ENCODE assay signal across 24 cellular contexts in the genomic region with DNA sequence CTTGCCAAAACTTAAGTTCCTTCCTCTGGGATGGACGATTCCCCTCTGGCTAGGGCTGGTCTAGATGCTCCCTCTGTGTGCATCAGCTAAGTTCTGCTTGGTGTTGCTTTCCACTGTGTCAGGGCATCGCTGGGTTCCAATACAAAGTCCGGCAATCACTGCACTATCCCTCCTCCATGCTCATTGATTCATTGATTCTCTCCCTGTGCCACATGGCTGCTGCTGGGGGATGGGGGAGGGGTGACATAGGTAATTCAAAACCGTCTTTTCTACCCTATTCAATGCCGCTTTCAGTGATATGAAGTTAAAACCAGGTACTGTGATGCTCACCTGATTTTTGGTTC. TPM values are rescaled to one million over a fixed set of nuclear protein-coding genes. Genes with fewer than 3 reads are reported as not detected.
DNase-seq lines count a peak whose midpoint lies in the region; ATAC-seq, FAIRE-seq and TF ChIP-seq lines count a peak whose summit lies in the region.
"Had no signal": no experiment of that assay in that cellular context is flagged by ENCODE, and none has a peak within 500 bp of the region (broad histone marks: within the 10 kb centered on the region; RNA-seq: fewer than 3 reads in every experiment).

No MANE protein-coding gene starts in this region.

- H2BK12ac ChIP-seq in H1 (ENCODE audit: low read depth, low read length), result 0 out of 2 replicates have a peak overlapping the region, but pooled peaks have one; percentile 39

- H3K9ac ChIP-seq in H1 (replicated peaks in 1 of 4; ENCODE audit: extremely low read depth in 1 of 4, low read depth in 3 of 4, low read length in 3 of 4), result no peak overlapping the region

- TF ChIP-seq RAD21 in H1 (IDR thresholded peaks at IDR 0.05 in 1 of 2, conservative IDR thresholded peaks at IDR 0.05 in 1 of 2; ENCODE audit: low read depth in 2 of 2, low read length in 2 of 2), result no peak

- H3K27me3 ChIP-seq in GM23338 (ENCODE audit: insufficient read depth), result no peaks in the 10 kb centered on the region
- peaks cover 0 to 3% (median 0%) of the 10 kb centered on the region in 4 experiments; a peak in 2 of 7 replicates for H3K27me3 ChIP-seq in H1 (replicated peaks in 1 of 4; ENCODE audit: control insufficient read depth in 3 of 4, extremely low read depth in 1 of 4, insufficient read depth in 3 of 4, low read length in 3 of 4)
- H3K27me3 ChIP-seq in right lobe of liver, result no peaks in the 10 kb centered on the region

- H4K5ac ChIP-seq in H1 (ENCODE audit: insufficient read length, low read depth, low read length), result no peak overlapping the region

- no peaks in the 10 kb centered on the region for H3K23me2 ChIP-seq in H1 (ENCODE audit: low read depth, low read length)

- no peak overlapping the region for H3K14ac ChIP-seq in H1 (ENCODE audit: insufficient read length)

- no peak overlapping the region for H2BK20ac ChIP-seq in H1 (ENCODE audit: low read length)

- peaks cover 4% of the 10 kb centered on the region for H3K27me3 Mint-ChIP-seq in GM23338 (ENCODE audit: insufficient read depth, low read depth, poor library complexity)
- H3K27me3 Mint-ChIP-seq in stimulated activated memory B cell treated with anti-CD40 and anti-IgM and Interleukin-4, amounts not matched to agents 10 μg/mL and 1 μg/mL and 100 μg/mL, for 72 hours, result no peaks in the 10 kb centered on the region

- H3K79me2 ChIP-seq in GM23338 (replicated peaks; ENCODE audit: insufficient read depth) (no peaks in the 10 kb centered on the region), H1 (ENCODE audit: control insufficient read depth in 1 of 2, insufficient read depth in 2 of 2, low read length in 2 of 2) (no peaks in the 10 kb centered on the region)

- TF ChIP-seq POLR2A in H1 (IDR thresholded peaks at IDR 0.05; ENCODE audit: control extremely low read depth in 1 of 2, low read depth in 2 of 2, low read length in 2 of 2) (no peak), right lobe of liver (IDR thresholded peaks at IDR 0.05) (no peak)

- H3K9me3 Mint-ChIP-seq in GM23338, result no peaks in the 10 kb centered on the region
- H3K9me3 Mint-ChIP-seq in stimulated activated memory B cell treated with anti-CD40 and anti-IgM and Interleukin-4, amounts not matched to agents 10 μg/mL and 1 μg/mL and 100 μg/mL, for 72 hours, result no peaks in the 10 kb centered on the region
- H3K9me3 Mint-ChIP-seq: CD8-positive, alpha-beta T cell; HFFc6 had no signal

- H3K4me3 Mint-ChIP-seq in GM23338, result no peak overlapping the region
- no peak overlapping the region for H3K4me3 Mint-ChIP-seq in stimulated activated memory B cell treated with anti-CD40 and anti-IgM and Interleukin-4, amounts not matched to agents 10 μg/mL and 1 μg/mL and 100 μg/mL, for 72 hours
- H3K4me3 Mint-ChIP-seq: CD14-positive monocyte; CD8-positive, alpha-beta T cell; HFFc6 had no signal

- no peak overlapping the region for H3K4ac ChIP-seq in H1 (replicated peaks; ENCODE audit: insufficient read length, low read depth, low read length)

- TF ChIP-seq CTCF in GM23338 (conservative IDR thresholded peaks at IDR 0.05; ENCODE audit: low read depth in 2 of 2) (no peak), H1 (IDR thresholded peaks at IDR 0.05; ENCODE audit: control extremely low read depth in 1 of 3, insufficient read depth in 1 of 3, low read depth in 1 of 3, low read length in 3 of 3) (no peak), right lobe of liver (IDR thresholded peaks at IDR 0.05) (no peak)

- H3K36me3 ChIP-seq in GM23338 (ENCODE audit: insufficient read depth), result no peaks in the 10 kb centered on the region
- H3K36me3 ChIP-seq in H1 (ENCODE audit: control insufficient read depth in 2 of 4, insufficient read depth in 4 of 4, low read length in 3 of 4), result no peaks in the 10 kb centered on the region
- H3K36me3 ChIP-seq in right lobe of liver, result no peaks in the 10 kb centered on the region

- H3K36me3 Mint-ChIP-seq in GM23338 (ENCODE audit: low read depth), result no peaks in the 10 kb centered on the region
- H3K36me3 Mint-ChIP-seq in stimulated activated memory B cell treated with anti-CD40 and anti-IgM and Interleukin-4, amounts not matched to agents 10 μg/mL and 1 μg/mL and 100 μg/mL, for 72 hours, result no peaks in the 10 kb centered on the region
- H3K36me3 Mint-ChIP-seq: CD14-positive monocyte; CD8-positive, alpha-beta T cell had no signal

- H3F3A ChIP-seq in GM23338 (replicated peaks; ENCODE audit: low read depth), result no peaks in the 10 kb centered on the region

- H4K20me1 ChIP-seq in GM23338 (replicated peaks; ENCODE audit: insufficient read depth) (no peaks in the 10 kb centered on the region), H1 (replicated peaks in 1 of 2; ENCODE audit: control insufficient read depth in 1 of 2, insufficient read depth in 2 of 2, low read length in 2 of 2) (no peaks in the 10 kb centered on the region)

- FAIRE-seq in H1 (lab: Jason Lieb, UNC), result no peak
- FAIRE-seq: D721Med, G401.6, GM12891 had no signal

- no peak for TF ChIP-seq EP300 in H1 (IDR thresholded peaks at IDR 0.05; ENCODE audit: borderline replicate concordance in 1 of 2, low read depth in 2 of 2, low read length in 2 of 2)

- H3K4me3 ChIP-seq in GM23338 (no peak overlapping the region), H1 (ENCODE audit: extremely low read depth in 1 of 4, insufficient read depth in 2 of 4, low read depth in 3 of 4, low read length in 4 of 4) (no peak overlapping the region), right lobe of liver (no peak overlapping the region)

- H3K27ac ChIP-seq in GM23338 (ENCODE audit: low read depth) (no peak overlapping the region), H1 (ENCODE audit: low read depth, low read length) (no peak overlapping the region), right lobe of liver (peak overlapping the region in 1 of 3 donors; percentile 39)
- H3K27ac ChIP-seq: HL-60 had no signal

- intact Hi-C loops in right lobe of liver (cut with DNase I), result no loop called here

- H3K27ac Mint-ChIP-seq in GM23338, result no peak overlapping the region
- H3K27ac Mint-ChIP-seq in stimulated activated memory B cell treated with anti-CD40 and anti-IgM and Interleukin-4, amounts not matched to agents 10 μg/mL and 1 μg/mL and 100 μg/mL, for 72 hours, result peak overlapping the region; percentile 73
- H3K27ac Mint-ChIP-seq: CD8-positive, alpha-beta T cell; HFFc6 had no signal

- H3K4me2 ChIP-seq in GM23338, result no peak overlapping the region
- no peak overlapping the region for H3K4me2 ChIP-seq in H1 (ENCODE audit: insufficient read depth in 1 of 2, low read depth in 2 of 2, low read length in 2 of 2)

- H3K9me2 ChIP-seq in GM23338 (ENCODE audit: insufficient read depth), result no peaks in the 10 kb centered on the region

- H4K8ac ChIP-seq in H1 (ENCODE audit: extremely low read depth, insufficient read depth, low read length), result no peak overlapping the region; the same call in 1 of the 2 replicates

- peaks cover 4% of the 10 kb centered on the region; the same call in 1 of the 3 replicates for H3K4me1 Mint-ChIP-seq in GM23338
- H3K4me1 Mint-ChIP-seq in stimulated activated memory B cell treated with anti-CD40 and anti-IgM and Interleukin-4, amounts not matched to agents 10 μg/mL and 1 μg/mL and 100 μg/mL, for 72 hours, result peaks cover 26% of the 10 kb centered on the region

- CTCF ChIA-PET in H1 (lab: Charles Lee; ENCODE audit: partially characterized antibody), result interaction anchor here (1.1 to 3.7 kb wide), 4 partner anchors 12 to 54 kb away, joined by 4 to 46 read pairs (median 6); no protein-coding TSS in a partner anchor

- H2BK5ac ChIP-seq in H1 (ENCODE audit: low read depth, low read length), result no peak overlapping the region

- H3K4me1 ChIP-seq in GM23338 (ENCODE audit: insufficient read depth), result no peaks in the 10 kb centered on the region
- H3K4me1 ChIP-seq in H1 (replicated peaks in 1 of 4; ENCODE audit: control insufficient read depth in 3 of 4, insufficient read depth in 4 of 4, low read length in 3 of 4), result no peaks in the 10 kb centered on the region
- peaks cover 0 to 20% (median 3%) of the 10 kb centered on the region in 4 donors for H3K4me1 ChIP-seq in right lobe of liver

- no peak for ATAC-seq in GM23338
- peak; percentile 29 to 90 (median 86) for ATAC-seq in right lobe of liver
- ATAC-seq in stimulated activated memory B cell treated with anti-CD40 and anti-IgM and Interleukin-4, amounts not matched to agents 10 μg/mL and 1 μg/mL and 100 μg/mL, for 72 hours, result no peak
- no peak for ATAC-seq in GM19463 (IDR thresholded peaks at IDR 0.05; ENCODE audit: unreplicated experiment)
- ATAC-seq: CD8-positive, alpha-beta T cell had no signal

- H3K23ac ChIP-seq in H1 (ENCODE audit: insufficient read length), result no peak overlapping the region

- no peak overlapping the region for H3K56ac ChIP-seq in H1 (replicated peaks; ENCODE audit: insufficient read length, low read depth, low read length)

- H2BK15ac ChIP-seq in H1 (ENCODE audit: low read length), result no peak overlapping the region

- no peaks in the 10 kb centered on the region; the same call in 1 of the 2 replicates for H3K79me1 ChIP-seq in H1 (ENCODE audit: low read depth, low read length)

- POLR2A ChIA-PET in H1 (lab: Charles Lee; ENCODE audit: partially characterized antibody), result no interaction called here

- H2AFZ ChIP-seq in GM23338 (peak overlapping the region; percentile 88), H1 (ENCODE audit: low read length) (peak overlapping the region; percentile 81)

- H3K9me3 ChIP-seq in H1 (ENCODE audit: insufficient read depth in 2 of 2, low read depth in 1 of 2, low read length in 1 of 2) (no peaks in the 10 kb centered on the region), right lobe of liver (no peaks in the 10 kb centered on the region)

- WGBS in H1 (ENCODE audit: extremely low coverage in 1 of 2, insufficient coverage in 1 of 2, insufficient read length in 1 of 2, insufficient replicate concordance in 2 of 2, low coverage in 1 of 2, low lambda C conversion rate in 2 of 2, missing lambda C conversion rate in 1 of 2), 2 experiments, result 86% methylated on average over 5 of the region's 5 CpGs; no CpG with 5 or more reads in 1 of the 2 experiments
- 34% methylated on average over 4 of the region's 5 CpGs for WGBS in right lobe of liver (ENCODE audit: insufficient coverage, low coverage, low lambda C conversion rate, missing lambda C conversion rate)

- H2AK5ac ChIP-seq in H1 (ENCODE audit: low read depth, low read length), result no peak overlapping the region

- H4K91ac ChIP-seq in H1 (replicated peaks; ENCODE audit: insufficient read length, low read length), result no peak overlapping the region

- DNase-seq in GM23338 (ENCODE audit: low spot score) (no peak), H1 (ENCODE audit: low read depth in 1 of 2, low spot score in 2 of 2) (peak in 1 of 2 experiments; percentile 23), right lobe of liver (no peak), Ammon's horn (ENCODE audit: low spot score) (no peak)
- DNase-seq in NK-92 treated with Interleukin-12 subunit alpha and Interleukin-12 subunit beta, amount 100 ng/mL, for 24 hours (lab: John Stamatoyannopoulos, UW), result no peak
- DNase-seq: ACHN, COR-L47, DMS153, DMS79 treated with DMSO at 0.1 percent for 48 hours, EL, HCEC 1CT, HFFc6, IMR-90, KBM-7 had no signal

- no peak overlapping the region for H2BK120ac ChIP-seq in H1 (replicated peaks; ENCODE audit: low read depth, low read length)

- H3K18ac ChIP-seq in H1 (ENCODE audit: extremely low read depth, low read length), result no peak overlapping the region

RNA-seq across cellular contexts. Expression of a gene that starts 22.8 kb away (rescaled TPM):
- not detected in 2 replicates for total RNA-seq in GM23338 (2014; rRNA removed; shearing (Covaris generic))
- polyA plus RNA-seq in GM23338 (2016; fragmentation: Nextera tagmentation; extraction: Ambion mirVana) (not detected in 2 replicates), H1 (2011; rRNA removed) (not detected in 2 replicates)
- total RNA-seq in H1 (2021; fragmentation: NEBNext Ultra II Directional; extraction: Animal tissue kit (Norgen Biotek cat#: 25700)), result not detected in 2 replicates
- polyA plus RNA-seq in H1 (2011; cell fraction: cytosol; rRNA removed), result not detected
- polyA plus RNA-seq in H1 (2011; cell fraction: nucleus; rRNA removed), result not detected
- not detected in 4 replicates for polyA plus RNA-seq in H1 (2012, experiment 1 of 2)
- not detected for polyA plus RNA-seq in H1 (2012, experiment 2 of 2)
- not detected for polyA plus RNA-seq in H1 (2013, experiment 1 of 2)
- polyA plus RNA-seq in H1 (2013, experiment 2 of 2), result not detected
- polyA minus RNA-seq in H1 (2011; rRNA and poly(A)+ RNA removed), result not detected in 2 replicates
- not detected for polyA minus RNA-seq in H1 (2011; cell fraction: cytosol; rRNA and poly(A)+ RNA removed)
- polyA minus RNA-seq in H1 (2011; cell fraction: nucleus; rRNA and poly(A)+ RNA removed), result not detected
- 10 to 100 TPM; 14.5 to 98.1 (median 43.9) TPM for total RNA-seq in right lobe of liver
- total RNA-seq: A172; CD8-positive, alpha-beta T cell; HFFc6; IMR-90 had no signal
- polyA plus RNA-seq: BJ, IMR-90 had no signal

RNA-seq across cellular contexts. Expression of a gene that starts 23.5 kb away (rescaled TPM):
- total RNA-seq in GM23338 (2014; rRNA removed; shearing (Covaris generic)), result 0.66 and 1.1 TPM in 2 replicates
- polyA plus RNA-seq in GM23338 (2016; fragmentation: Nextera tagmentation; extraction: Ambion mirVana) (0.06 and 0.19 TPM in 2 replicates), H1 (2011; rRNA removed) (0.53 and 0.93 TPM in 2 replicates)
- 1.2 and 1.3 TPM in 2 replicates for total RNA-seq in H1 (2021; fragmentation: NEBNext Ultra II Directional; extraction: Animal tissue kit (Norgen Biotek cat#: 25700))
- 0.69 TPM for polyA plus RNA-seq in H1 (2011; cell fraction: cytosol; rRNA removed)
- 2.1 TPM for polyA plus RNA-seq in H1 (2011; cell fraction: nucleus; rRNA removed)
- 0.57 to 1.2 TPM (median 0.92 TPM) in 4 replicates for polyA plus RNA-seq in H1 (2012, experiment 1 of 2)
- polyA plus RNA-seq in H1 (2012, experiment 2 of 2), result 0.73 TPM
- polyA plus RNA-seq in H1 (2013, experiment 1 of 2), result 0.71 TPM
- 0.50 TPM for polyA plus RNA-seq in H1 (2013, experiment 2 of 2)
- polyA minus RNA-seq in H1 (2011; rRNA and poly(A)+ RNA removed), result 0.41 and 1.4 TPM in 2 replicates
- not detected for polyA minus RNA-seq in H1 (2011; cell fraction: cytosol; rRNA and poly(A)+ RNA removed)
- 0.70 TPM for polyA minus RNA-seq in H1 (2011; cell fraction: nucleus; rRNA and poly(A)+ RNA removed)
- total RNA-seq in right lobe of liver, result 10 to 100 TPM; 38.0 to 77.8 (median 58.7) TPM

Comparison
In these comparisons a context has a peak if more than half of its experiments do, and no peak if none do; other contexts are left out.
1. ATAC-seq: peak in right lobe of liver (4 of 4); none in GM23338 (single experiment), stimulated activated memory B cell treated with anti-CD40 and anti-IgM and Interleukin-4, amounts not matched to agents 10 μg/mL and 1 μg/mL and 100 μg/mL, for 72 hours (single experiment) and GM19463 (single experiment).
2. RNA of a gene that starts 22.8 kb away (total RNA-seq): 14.5 to 98.1 TPM in right lobe of liver; not detected in GM23338 and not detected in H1; every median in the first group is over 10 times any median in the second.
3. RNA of a gene that starts 23.5 kb away (total RNA-seq): 38.0 to 77.8 TPM in right lobe of liver; 1.2 to 1.3 TPM in H1 and 0.66 to 1.1 TPM in GM23338; every median in the first group is over 10 times any median in the second.